8 cellular contexts compared by ENCODE assay signal in genomic region chr12:122834229-122834920, GRCh38. TPM values are rescaled to one million over a fixed set of nuclear protein-coding genes. Genes with fewer than 3 reads are reported as not detected.
DNase-seq lines count a peak whose midpoint lies in the region; ATAC-seq and TF ChIP-seq lines count a peak whose summit lies in the region.

No MANE protein-coding gene starts in this region.

- TF ChIP-seq CTCF in fibroblast of the aortic adventitia (IDR thresholded peaks at IDR 0.05; ENCODE audit: insufficient read depth, low read length) (peak; percentile 38), vagina (IDR thresholded peaks at IDR 0.05) (no peak)

- peak overlapping the region; percentile 47; the same call in 1 of the 2 replicates for H3K4me3 ChIP-seq in GM08714 (ENCODE audit: low read length)
- H3K4me3 ChIP-seq in fibroblast of the aortic adventitia (ENCODE audit: low read depth, low read length), result peak overlapping the region; percentile 71
- peak overlapping the region; percentile 66 to 72 for H3K4me3 ChIP-seq in muscle layer of duodenum (ENCODE audit: low read depth in 1 of 2, low read length in 2 of 2)
- H3K4me3 ChIP-seq in vagina, result peak overlapping the region; percentile 78 to 86

- intact Hi-C loops in vagina (cut with DNase I), result no loop called here

- DNase-seq in NCI-H1930 (lab: John Stamatoyannopoulos, UW) (peak; percentile 35 to 56), fibroblast of the aortic adventitia (ENCODE audit: low read depth) (peak; percentile 67), vagina (ENCODE audit: extremely low spot score in 2 of 2) (no peak)
- peak; percentile 35 to 38 for DNase-seq in activated T-cell treated with anti-CD3 and anti-CD28 coated beads, Interleukin-2, amount 50 U/mL, for 48 hours
- no peak for DNase-seq in activated CD4-positive, CD25-positive, alpha-beta regulatory T cell (lab: John Stamatoyannopoulos, UW)

- ATAC-seq in GM21576 (IDR thresholded peaks at IDR 0.05; ENCODE audit: unreplicated experiment), result no peak

- H3K9me3 ChIP-seq in muscle layer of duodenum (ENCODE audit: control insufficient read depth in 1 of 2, low read length in 2 of 2) (no peaks in the 10 kb centered on the region), vagina (no peaks in the 10 kb centered on the region)

- peaks cover 0 to 11% of the 10 kb centered on the region in 2 donors for H3K4me1 ChIP-seq in muscle layer of duodenum (ENCODE audit: control insufficient read depth in 1 of 2, insufficient read depth in 2 of 2, low read length in 2 of 2)
- peaks cover 17% of the 10 kb centered on the region for H3K4me1 ChIP-seq in vagina

- H3K27me3 ChIP-seq in muscle layer of duodenum (ENCODE audit: low read depth, low read length) (no peaks in the 10 kb centered on the region), vagina (no peaks in the 10 kb centered on the region)

- no peaks in the 10 kb centered on the region for H3K36me3 ChIP-seq in muscle layer of duodenum (ENCODE audit: control insufficient read depth in 1 of 2, insufficient read depth in 2 of 2, low read length in 2 of 2)
- no peaks in the 10 kb centered on the region for H3K36me3 ChIP-seq in vagina

- no peak for TF ChIP-seq POLR2A in vagina (IDR thresholded peaks at IDR 0.05)

- H3K27ac ChIP-seq in muscle layer of duodenum (ENCODE audit: low read length), result peak overlapping the region; percentile 45
- peak overlapping the region; percentile 78 for H3K27ac ChIP-seq in vagina

RNA-seq across cellular contexts. Expression of gene HIP1R, which starts 0.9 kb away (rescaled TPM):
- total RNA-seq in fibroblast of the aortic adventitia (ENCODE audit: low replicate concordance) (11.1 and 11.2 TPM in 2 replicates), vagina (66.0 TPM)

Comparison
In these comparisons a context has a peak if more than half of its experiments do, and no peak if none do; other contexts are left out.
1. DNase-seq: peak in NCI-H1930 (2 of 2), activated T-cell treated with anti-CD3 and anti-CD28 coated beads, Interleukin-2, amount 50 U/mL, for 48 hours (2 of 2) and fibroblast of the aortic adventitia (single experiment); none in vagina (0 of 2) and activated CD4-positive, CD25-positive, alpha-beta regulatory T cell (0 of 4).
2. Peak in every context shown above with its lines, with median percentiles within 50 percentile points of each other: H3K4me3 ChIP-seq.